ENCODE assay signal across 4 cellular contexts in the genomic region with DNA sequence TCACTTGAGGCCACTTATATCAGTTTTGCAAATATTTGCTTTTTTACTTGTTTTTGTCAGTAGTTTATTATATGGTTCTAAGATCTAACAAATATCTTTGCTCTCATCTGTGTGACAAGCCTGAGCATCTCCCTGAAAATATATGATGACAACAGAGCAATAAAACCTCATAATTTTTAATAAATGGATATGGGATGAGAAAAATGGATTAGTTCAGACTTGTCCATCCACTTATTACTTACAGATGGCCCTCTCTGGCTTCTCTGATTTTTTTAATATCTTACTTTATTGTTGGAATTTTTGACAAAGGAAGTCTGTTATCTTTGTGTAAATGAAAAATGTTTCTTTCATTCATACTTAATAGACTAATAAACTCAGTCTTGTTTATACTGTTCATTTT.
"Had no signal": no experiment of that assay in that cellular context is flagged by ENCODE, and none has a peak within 500 bp of the region (broad histone marks: within the 10 kb centered on the region; RNA-seq: fewer than 3 reads in every experiment).

No MANE protein-coding gene starts in this region.

- H3K4me2 ChIP-seq: GM23338 had no signal

- H2AFZ ChIP-seq: GM23338 had no signal

- DNase-seq: H9, HCEC 1CT, IMR-90 had no signal

- ATAC-seq: GM23338 had no signal

- H3K27ac Mint-ChIP-seq: GM23338, H9 had no signal

- H3K9me3 Mint-ChIP-seq: H9 had no signal

- H3K4me3 Mint-ChIP-seq: GM23338, H9 had no signal

- H3K4me1 Mint-ChIP-seq: GM23338 had no signal

- H3K4me3 ChIP-seq: GM23338 had no signal
